ENCODE assay signal across 17 cellular contexts in the genomic region with DNA sequence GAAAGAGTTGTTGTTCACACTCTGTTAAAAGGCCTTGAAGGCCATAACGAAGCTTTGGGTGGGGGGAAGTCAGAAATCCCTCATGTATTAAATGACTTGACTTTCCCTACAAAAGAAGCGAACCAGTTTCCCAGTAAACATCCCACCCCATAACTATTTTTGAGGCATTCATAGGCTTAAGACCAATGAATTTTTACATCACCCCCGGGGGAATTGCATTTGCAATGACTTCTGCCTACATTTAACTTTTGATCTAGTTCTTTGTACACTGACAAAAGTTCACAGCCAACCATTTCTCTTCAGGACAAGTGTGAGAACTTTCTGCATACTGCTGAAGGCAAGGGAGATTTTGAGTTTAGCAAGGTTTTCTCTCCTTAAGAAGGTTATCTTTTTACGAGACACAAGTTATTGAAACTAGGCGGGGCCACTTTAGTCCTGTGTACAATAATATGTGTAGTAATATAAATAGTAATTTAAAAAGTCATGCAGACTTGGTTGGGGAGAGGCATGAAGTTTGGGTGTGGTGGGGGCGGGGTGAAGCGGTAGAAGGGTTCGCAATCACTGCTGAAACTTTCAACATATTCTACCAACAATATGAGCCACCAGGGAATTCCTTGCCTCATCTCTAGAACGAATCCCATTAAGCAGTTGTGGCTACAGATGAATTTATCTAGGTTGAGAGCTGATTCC. TPM values are rescaled to one million over a fixed set of nuclear protein-coding genes. Genes with fewer than 3 reads are reported as not detected.
DNase-seq lines count a peak whose midpoint lies in the region; ATAC-seq and TF ChIP-seq lines count a peak whose summit lies in the region.
"Had no signal": no experiment of that assay in that cellular context is flagged by ENCODE, and none has a peak within 500 bp of the region (broad histone marks: within the 10 kb centered on the region; RNA-seq: fewer than 3 reads in every experiment).

No MANE protein-coding gene starts in this region.

- H3K36me3 Mint-ChIP-seq in dendritic cell treated with granulocyte-macrophage colony-stimulating factor and Interleukin-4, amounts not matched to agents 40 ng/mL and 50 ng/mL, for 4 days (ENCODE audit: low read depth), result peaks cover 8% of the 10 kb centered on the region

- H3K9me3 ChIP-seq in Loucy (ENCODE audit: insufficient read depth, low read depth, low read length) (no peaks in the 10 kb centered on the region), mucosa of descending colon (no peaks in the 10 kb centered on the region)
- H3K9me3 ChIP-seq: left ventricle myocardium inferior had no signal

- no peaks in the 10 kb centered on the region for H3K36me3 ChIP-seq in Loucy (ENCODE audit: insufficient read depth, low read length)
- H3K36me3 ChIP-seq in mucosa of descending colon (ENCODE audit: low read depth), result no peaks in the 10 kb centered on the region
- H3K36me3 ChIP-seq: left ventricle myocardium inferior had no signal

- no peaks in the 10 kb centered on the region for H3K9me3 Mint-ChIP-seq in dendritic cell treated with granulocyte-macrophage colony-stimulating factor and Interleukin-4, amounts not matched to agents 40 ng/mL and 50 ng/mL, for 4 days
- H3K9me3 Mint-ChIP-seq: effector memory CD8-positive, alpha-beta T cell; nephron; T-helper 1 cell treated with Interleukin-12 subunit alpha and Interleukin-12 subunit beta and Interleukin-4 antibody, amounts not matched to agents 30 μg/mL and 1 μg/mL, for 36 hours had no signal

- peak overlapping the region; percentile 93 for H3K4me3 ChIP-seq in GM08714 (ENCODE audit: low read length)
- H3K4me3 ChIP-seq in Loucy (ENCODE audit: low read length, poor library complexity, severe bottlenecking), result peak overlapping the region; percentile 83
- H3K4me3 ChIP-seq in mucosa of descending colon, result no peak overlapping the region

- H3K4me3 Mint-ChIP-seq in dendritic cell treated with granulocyte-macrophage colony-stimulating factor and Interleukin-4, amounts not matched to agents 40 ng/mL and 50 ng/mL, for 4 days, result no peak overlapping the region
- H3K4me3 Mint-ChIP-seq: effector memory CD8-positive, alpha-beta T cell; T-helper 1 cell treated with Interleukin-12 subunit alpha and Interleukin-12 subunit beta and Interleukin-4 antibody, amounts not matched to agents 30 μg/mL and 1 μg/mL, for 36 hours had no signal

- peaks cover 46% of the 10 kb centered on the region for H4K20me1 ChIP-seq in Loucy (ENCODE audit: insufficient read depth, low read length, poor library complexity, severe bottlenecking)

- intact Hi-C loops in dendritic cell treated with granulocyte-macrophage colony-stimulating factor and Interleukin-4, amounts not matched to agents 40 ng/mL and 50 ng/mL, for 4 days (cut with micrococcal nuclease), result loop anchor here (10.0 kb wide), 1 partner anchor 498 kb away; a partner anchor contains a TSS
- intact Hi-C loops in mucosa of descending colon (cut with DNase I, micrococcal nuclease), result no loop called here

- no peaks in the 10 kb centered on the region for H3K27me3 Mint-ChIP-seq in dendritic cell treated with granulocyte-macrophage colony-stimulating factor and Interleukin-4, amounts not matched to agents 40 ng/mL and 50 ng/mL, for 4 days

- peaks cover 77% of the 10 kb centered on the region for H3K4me1 ChIP-seq in Loucy (ENCODE audit: insufficient read depth, low read length, poor library complexity, severe bottlenecking)
- peaks cover 8% of the 10 kb centered on the region for H3K4me1 ChIP-seq in mucosa of descending colon (ENCODE audit: low read depth)

- peak overlapping the region; percentile 78 for H3K9ac ChIP-seq in Loucy (ENCODE audit: low read depth, low read length, poor library complexity, severe bottlenecking)

- no peaks in the 10 kb centered on the region for H3K9me2 ChIP-seq in Loucy (replicated peaks; ENCODE audit: low read depth, low read length)

- DNase-seq in mucosa of descending colon (no peak), amygdala (lab: John Stamatoyannopoulos, UW) (no peak), mesenteric fat pad (ENCODE audit: low spot score) (no peak)
- DNase-seq: activated gamma-delta T cell; DMS79 treated with DMSO at 0.1 percent for 48 hours; effector memory CD8-positive, alpha-beta T cell; left ventricle myocardium inferior; retina; stimulated activated CD4-positive, alpha-beta T cell treated with anti-CD3 and anti-CD28 coated beads, Interleukin-4, amount 100 ng/mL, for 4 hours; stimulated activated naive CD4-positive, alpha-beta T cell treated with Interleukin-2 at 50 U/mL for 16 hours had no signal

- H3K4me1 Mint-ChIP-seq in dendritic cell treated with granulocyte-macrophage colony-stimulating factor and Interleukin-4, amounts not matched to agents 40 ng/mL and 50 ng/mL, for 4 days (ENCODE audit: low read depth), result peaks cover 54% of the 10 kb centered on the region

- no peaks in the 10 kb centered on the region for H3K27me3 ChIP-seq in Loucy (ENCODE audit: insufficient read depth, low read length, poor library complexity, severe bottlenecking)

- no peak overlapping the region for H2AFZ ChIP-seq in Loucy (ENCODE audit: low read length)

- peak overlapping the region; percentile 86 for H3K4me2 ChIP-seq in Loucy (ENCODE audit: low read depth, low read length, poor library complexity, severe bottlenecking)

- peak; percentile 13 for ATAC-seq in mucosa of descending colon
- no peak for ATAC-seq in HG02885 (IDR thresholded peaks at IDR 0.05; ENCODE audit: poor library complexity, unreplicated experiment)
- no peak for ATAC-seq in GM19463 (IDR thresholded peaks at IDR 0.05; ENCODE audit: unreplicated experiment)
- ATAC-seq: effector memory CD8-positive, alpha-beta T cell had no signal

- peaks cover 8% of the 10 kb centered on the region; the same call in 1 of the 2 replicates for H3F3A ChIP-seq in Loucy (ENCODE audit: low read depth)

- H3K27ac Mint-ChIP-seq in dendritic cell treated with granulocyte-macrophage colony-stimulating factor and Interleukin-4, amounts not matched to agents 40 ng/mL and 50 ng/mL, for 4 days, result peak overlapping the region; percentile 91
- H3K27ac Mint-ChIP-seq: effector memory CD8-positive, alpha-beta T cell; nephron; T-helper 1 cell treated with Interleukin-12 subunit alpha and Interleukin-12 subunit beta and Interleukin-4 antibody, amounts not matched to agents 30 μg/mL and 1 μg/mL, for 36 hours had no signal

- TF ChIP-seq CTCF in Loucy (conservative IDR thresholded peaks at IDR 0.05; ENCODE audit: low read length) (no peak), mucosa of descending colon (IDR thresholded peaks at IDR 0.05) (no peak)

- peaks cover 75% of the 10 kb centered on the region for H3K79me2 ChIP-seq in Loucy (ENCODE audit: insufficient read depth, low read length)

RNA-seq across cellular contexts. Expression of a gene that starts 2.5 kb away (rescaled TPM):
- 100 to 1,000 TPM in 2 of 3 donors, 10 to 100 TPM in 1; 81.1 to 172 (median 124) TPM for total RNA-seq in mucosa of descending colon
- total RNA-seq in mesenteric fat pad, result 105 TPM
